ENCODE assay signal across 8 cellular contexts in the genomic region with DNA sequence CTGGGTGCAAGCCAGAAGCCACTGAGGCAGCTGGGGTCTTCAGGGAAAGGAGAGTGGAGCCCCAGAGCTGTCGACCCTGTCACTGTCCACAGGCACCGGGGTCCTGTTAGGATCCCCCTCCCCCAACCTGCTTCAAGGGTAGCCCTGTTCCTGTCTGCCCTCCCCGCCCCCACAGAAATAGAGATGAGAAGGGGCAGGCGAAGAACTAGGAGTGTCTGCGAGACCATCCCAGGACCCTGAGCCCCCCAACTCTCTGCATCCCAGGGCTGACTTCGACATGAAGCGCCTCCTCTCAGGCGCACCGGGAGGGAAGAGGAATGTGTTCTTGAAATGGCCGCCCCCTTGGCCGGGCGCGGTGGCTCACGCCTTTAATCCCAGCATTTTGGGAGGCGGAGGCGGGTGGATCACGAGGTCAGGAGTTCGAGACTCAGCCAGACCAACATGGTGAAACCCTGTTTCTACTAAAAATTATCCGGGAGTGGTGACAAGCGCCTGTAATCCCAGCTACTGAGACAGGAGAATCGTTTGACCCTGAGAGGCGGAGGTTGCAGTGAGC. TPM values are rescaled to one million over a fixed set of nuclear protein-coding genes. Genes with fewer than 3 reads are reported as not detected.
A peak's percentile ranks its signal among the peaks of the same experiment; 100 is the strongest.
DNase-seq lines count a peak whose midpoint lies in the region; ATAC-seq and TF ChIP-seq lines count a peak whose summit lies in the region.

No MANE protein-coding gene starts in this region.

- H3K9me3 ChIP-seq in RWPE2 (ENCODE audit: severe bottlenecking) (no peaks in the 10 kb centered on the region), esophagus (ENCODE audit: control insufficient read depth in 2 of 2, insufficient read depth in 1 of 2, low read depth in 1 of 2, low read length in 1 of 2) (no peaks in the 10 kb centered on the region)

- peak overlapping the region; percentile 68 to 88 (median 88) for H3K27ac Mint-ChIP-seq in nephron

- no peaks in the 10 kb centered on the region for H3K36me3 ChIP-seq in RWPE2 (ENCODE audit: low read depth)
- H3K36me3 ChIP-seq in esophagus (ENCODE audit: control insufficient read depth in 2 of 2, insufficient read depth in 2 of 2, low read length in 1 of 2): no peaks in the 10 kb centered on the region

- peak; percentile 16 for ATAC-seq in GM21717 (IDR thresholded peaks at IDR 0.05; ENCODE audit: unreplicated experiment)
- ATAC-seq in RWPE2 (ENCODE audit: low read depth): no peak
- no peak for ATAC-seq in HG02981 (IDR thresholded peaks at IDR 0.05; ENCODE audit: unreplicated experiment)

- H3K4me3 ChIP-seq in RWPE2 (ENCODE audit: severe bottlenecking) (peak overlapping the region; percentile 64), esophagus (ENCODE audit: low read depth in 1 of 2, low read length in 2 of 2) (peak overlapping the region; percentile 61 to 74)

- no peaks in the 10 kb centered on the region for H3K27me3 ChIP-seq in RWPE2 (ENCODE audit: insufficient read depth, poor library complexity, severe bottlenecking)
- H3K27me3 ChIP-seq in esophagus (ENCODE audit: control insufficient read depth in 1 of 2, insufficient read depth in 2 of 2, low read length in 2 of 2): no peaks in the 10 kb centered on the region

- peaks cover 5% of the 10 kb centered on the region for H3K36me3 Mint-ChIP-seq in nephron (ENCODE audit: low read depth)

- DNase-seq in RWPE2 (ENCODE audit: low spot score) (no peak), SW480 (ENCODE audit: low spot score) (no peak), SIG-M5 (lab: John Stamatoyannopoulos, UW) (no peak)

- H3K27me3 Mint-ChIP-seq in nephron (ENCODE audit: low read depth): no peaks in the 10 kb centered on the region

- 20 to 22% methylated on average over 22 of the region's 22 CpGs for WGBS in esophagus, 2 donors

- H3K4me1 Mint-ChIP-seq in nephron: peaks cover 16% of the 10 kb centered on the region

- no peaks in the 10 kb centered on the region for H3K9me3 Mint-ChIP-seq in nephron

- TF ChIP-seq CTCF in C4-2B (conservative IDR thresholded peaks at IDR 0.05): no peak
- no peak for TF ChIP-seq CTCF in RWPE2 (IDR thresholded peaks at IDR 0.05; ENCODE audit: poor library complexity, severe bottlenecking)
- no peak for TF ChIP-seq CTCF in nephron (IDR thresholded peaks at IDR 0.05; ENCODE audit: unreplicated experiment in 3 of 3)

- H3K4me1 ChIP-seq in RWPE2 (ENCODE audit: insufficient read depth, poor library complexity, severe bottlenecking) (peaks cover 7% of the 10 kb centered on the region), esophagus (ENCODE audit: control insufficient read depth in 2 of 2, insufficient read depth in 2 of 2, low read length in 1 of 2) (peaks cover 0 to 4% of the 10 kb centered on the region in 2 donors)

- H3K27ac ChIP-seq in C4-2B (peak overlapping the region; percentile 89), RWPE2 (ENCODE audit: poor library complexity, severe bottlenecking) (peak overlapping the region; percentile 64), esophagus (ENCODE audit: low read depth in 2 of 2, low read length in 1 of 2) (peak overlapping the region; percentile 87 to 95)

- H3K4me3 Mint-ChIP-seq in nephron: peak overlapping the region; percentile 83 to 85 (median 83)

RNA-seq across cellular contexts. Expression of gene ZNF70, which starts 0.6 kb away (rescaled TPM):
- under 1 TPM; 0.40 to 0.92 TPM for polyA plus RNA-seq in esophagus

RNA-seq across cellular contexts. Expression of gene VPREB3, which starts 2.7 kb away (rescaled TPM):
- under 1 TPM; 0.45 to 0.98 TPM for polyA plus RNA-seq in esophagus

RNA-seq across cellular contexts. Expression of gene C22orf15, which starts 11.3 kb away (rescaled TPM):
- polyA plus RNA-seq in esophagus: under 1 TPM in 1 of 2 donors, not detected in 1; 0.14 TPM

RNA-seq across cellular contexts. Expression of gene CHCHD10, which starts 16.3 kb away (rescaled TPM):
- polyA plus RNA-seq in esophagus: 100 to 1,000 TPM; 115 to 191 TPM

RNA-seq across cellular contexts. Expression of gene MMP11, which starts 21.1 kb away (rescaled TPM):
- under 1 TPM; 0.49 to 0.53 TPM for polyA plus RNA-seq in esophagus
